ENCODE assay signal across 9 cellular contexts in genomic region chr4:40289366-40290188, GRCh38. TPM values are rescaled to one million over a fixed set of nuclear protein-coding genes. Genes with fewer than 3 reads are reported as not detected.
DNase-seq lines count a peak whose midpoint lies in the region; ATAC-seq and TF ChIP-seq lines count a peak whose summit lies in the region.
"Had no signal": no experiment of that assay in that cellular context is flagged by ENCODE, and none has a peak within 500 bp of the region (broad histone marks: within the 10 kb centered on the region; RNA-seq: fewer than 3 reads in every experiment).

No MANE protein-coding gene starts in this region.

- H3K36me3 ChIP-seq in RWPE2 (ENCODE audit: low read depth): no peaks in the 10 kb centered on the region

- H3K4me3 ChIP-seq in RWPE2 (ENCODE audit: severe bottlenecking): no peak overlapping the region

- DNase-seq in DMS53 (lab: John Stamatoyannopoulos, UW) (peak; percentile 53), RWPE2 (ENCODE audit: low spot score) (no peak), iris pigment epithelial cell (ENCODE audit: low read depth) (peak; percentile 32), omental fat pad (ENCODE audit: low spot score) (no peak), cerebellar nuclear complex (lab: John Stamatoyannopoulos, UW) (no peak)

- ATAC-seq in HG02610 (IDR thresholded peaks at IDR 0.05; ENCODE audit: unreplicated experiment): peak; percentile 83
- no peak for ATAC-seq in RWPE2 (ENCODE audit: low read depth)
- no peak for ATAC-seq in omental fat pad (ENCODE audit: low FRiP score)
- no peak for ATAC-seq in HG03097 (IDR thresholded peaks at IDR 0.05; ENCODE audit: low FRiP score, unreplicated experiment)
- ATAC-seq in HG02973 (IDR thresholded peaks at IDR 0.05; ENCODE audit: unreplicated experiment): no peak

- TF ChIP-seq CTCF in RWPE2 (IDR thresholded peaks at IDR 0.05; ENCODE audit: poor library complexity, severe bottlenecking) (no peak), omental fat pad (IDR thresholded peaks at IDR 0.05) (no peak)

- no peaks in the 10 kb centered on the region for H3K27me3 ChIP-seq in RWPE2 (ENCODE audit: insufficient read depth, poor library complexity, severe bottlenecking)

- no peaks in the 10 kb centered on the region for H3K9me3 ChIP-seq in RWPE2 (ENCODE audit: severe bottlenecking)

- peak overlapping the region; percentile 51 for H3K27ac ChIP-seq in RWPE2 (ENCODE audit: poor library complexity, severe bottlenecking)

- peaks cover 12% of the 10 kb centered on the region for H3K4me1 ChIP-seq in RWPE2 (ENCODE audit: insufficient read depth, poor library complexity, severe bottlenecking)

RNA-seq across cellular contexts. Expression of gene CHRNA9, which starts 45.6 kb away (rescaled TPM):
- not detected for total RNA-seq in omental fat pad
- total RNA-seq: endothelial cell of umbilical vein had no signal

Comparison
In these comparisons a context has a peak if more than half of its experiments do, and no peak if none do; other contexts are left out.
1. DNase-seq: peak in DMS53 (single experiment) and iris pigment epithelial cell (single experiment); none in RWPE2 (single experiment), omental fat pad (single experiment) and cerebellar nuclear complex (0 of 2).